Comparison of ENCODE assay signal across 16 cellular contexts in the genomic region with DNA sequence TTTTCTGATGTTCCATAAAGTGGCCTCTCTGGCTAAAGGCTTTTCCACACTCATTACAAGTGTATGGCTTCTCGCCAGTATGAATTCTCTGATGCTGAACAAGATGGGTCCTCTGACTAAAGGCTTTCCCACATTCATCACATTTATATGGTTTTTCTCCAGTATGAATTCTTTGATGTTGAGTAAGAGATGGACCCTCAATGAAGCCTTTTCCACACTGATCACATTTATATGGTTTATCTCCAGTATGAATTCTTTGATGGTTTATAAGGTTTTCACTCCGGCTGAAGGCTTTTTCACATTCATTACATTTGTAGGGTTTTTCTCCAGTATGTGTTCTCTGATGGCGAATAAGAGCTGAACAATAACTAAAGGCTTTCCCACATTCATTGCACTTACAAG. TPM values are rescaled to one million over a fixed set of nuclear protein-coding genes. Genes with fewer than 3 reads are reported as not detected.
DNase-seq lines count a peak whose midpoint lies in the region; ATAC-seq, FAIRE-seq and TF ChIP-seq lines count a peak whose summit lies in the region.
"Had no signal": no experiment of that assay in that cellular context is flagged by ENCODE, and none has a peak within 500 bp of the region (broad histone marks: within the 10 kb centered on the region; RNA-seq: fewer than 3 reads in every experiment).

No MANE protein-coding gene starts in this region.

- no peak for ATAC-seq in A549
- no peak for ATAC-seq in HCT116
- no peak for ATAC-seq in GM21515 (IDR thresholded peaks at IDR 0.05; ENCODE audit: unreplicated experiment)

- TF ChIP-seq POLR2A in A549 (IDR thresholded peaks at IDR 0.05; ENCODE audit: low read length) (no peak), HCT116 (IDR thresholded peaks at IDR 0.05; ENCODE audit: borderline replicate concordance, extremely low read depth, insufficient read depth, insufficient read length) (no peak), adrenal gland (IDR thresholded peaks at IDR 0.05) (no peak)

- H3K36me3 ChIP-seq in HCT116 (ENCODE audit: control insufficient read depth in 1 of 2, insufficient read depth in 2 of 2, low read length in 2 of 2) (peaks cover 39 to 78% of the 10 kb centered on the region in 2 experiments), adipocyte (ENCODE audit: control insufficient read depth, insufficient read depth, low read length, severe bottlenecking) (peaks cover 80% of the 10 kb centered on the region), adrenal gland (replicated peaks in 1 of 2) (peaks cover 0 to 49% of the 10 kb centered on the region in 2 donors)

- no peak overlapping the region for H2AFZ ChIP-seq in HCT116 (ENCODE audit: low read depth, low read length, poor library complexity, severe bottlenecking)

- no peaks in the 10 kb centered on the region for H3K79me2 ChIP-seq in HCT116 (ENCODE audit: insufficient read depth, low read length)

- H3K4me3 ChIP-seq in A549 (no peak overlapping the region), HCT116 (replicated peaks in 1 of 2; ENCODE audit: low read depth in 1 of 2, low read length in 2 of 2) (no peak overlapping the region), adipocyte (ENCODE audit: low read length) (peak overlapping the region; percentile 64), adrenal gland (peak overlapping the region in 1 of 4 donors; percentile 4)
- H3K4me3 ChIP-seq: cardiac muscle cell had no signal

- DNase-seq in A549 (ENCODE audit: low read depth in 1 of 2, low spot score in 1 of 2) (peak in 1 of 2 experiments; percentile 21), HCT116 (ENCODE audit: low read depth, low spot score) (no peak), adipocyte (ENCODE audit: low read depth) (peak; percentile 3), fibroblast of peridontal ligament (ENCODE audit: extremely low read depth) (peak; percentile 2), adrenal gland (no peak), activated gamma-delta T cell (lab: John Stamatoyannopoulos, UW) (no peak), DMS79 treated with DMSO at 0.1 percent for 48 hours (lab: John Stamatoyannopoulos, UW) (no peak)
- DNase-seq: activated CD4-positive, CD25-positive, alpha-beta regulatory T cell; activated naive CD4-positive, alpha-beta T cell treated with anti-CD3 and anti-CD28 coated beads, Interleukin-2, amount 10 ng/mL, durations not matched to agents 7 days and 5 days; DND-41; Karpas-422; NCI-H2029; NCI-H82; occipital lobe had no signal

- peaks cover 93% of the 10 kb centered on the region for H3K9me3 ChIP-seq in A549
- peaks cover 65 to 76% of the 10 kb centered on the region in 2 experiments for H3K9me3 ChIP-seq in HCT116 (ENCODE audit: control insufficient read depth in 1 of 2, insufficient read depth in 1 of 2, low read depth in 1 of 2, low read length in 2 of 2)
- H3K9me3 ChIP-seq in adipocyte (ENCODE audit: control insufficient read depth, low read length), result peaks cover 100% of the 10 kb centered on the region
- H3K9me3 ChIP-seq in adrenal gland (replicated peaks in 1 of 3), result peaks cover 0 to 65% (median 33%) of the 10 kb centered on the region in 3 donors

- TF ChIP-seq CTCF in A549 (IDR thresholded peaks at IDR 0.05), result no peak
- TF ChIP-seq CTCF in HCT116 (IDR thresholded peaks at IDR 0.05 in 2 of 3, conservative IDR thresholded peaks at IDR 0.05 in 1 of 3; ENCODE audit: borderline replicate concordance in 1 of 3, insufficient read depth in 1 of 3, low read depth in 2 of 3, low read length in 2 of 3), result no peak
- TF ChIP-seq CTCF in adrenal gland (IDR thresholded peaks at IDR 0.05), result no peak

- FAIRE-seq in A549 (lab: Jason Lieb, UNC), result no peak

- TF ChIP-seq RAD21 in A549 (conservative IDR thresholded peaks at IDR 0.05 in 1 of 2, IDR thresholded peaks at IDR 0.05 in 1 of 2), result no peak
- no peak for TF ChIP-seq RAD21 in HCT116 (IDR thresholded peaks at IDR 0.05; ENCODE audit: low read depth)

- RAD21 ChIA-PET in HCT116 (lab: Charles Lee; ENCODE audit: low non-redundant PET in 1 of 2, low total read pairs in 2 of 2, uncharacterized antibody in 2 of 2, unreplicated experiment in 2 of 2), result no interaction called here

- 86% methylated on average over 3 of the region's 3 CpGs for whole genome bisulfite sequencing in A549 (ENCODE audit: missing lambda C conversion rate)
- 95 to 100% (median 97%) methylated on average over 3 of the region's 3 CpGs for WGBS in adrenal gland, 4 donors

- intact Hi-C loops in HCT116 (cut with micrococcal nuclease) (no loop called here), adrenal gland (cut with DNase I) (no loop called here)

- H3K27ac ChIP-seq in A549, result no peak overlapping the region
- no peak overlapping the region for H3K27ac ChIP-seq in HCT116 (ENCODE audit: low read depth, low read length)
- H3K27ac ChIP-seq in adrenal gland, result no peak overlapping the region
- H3K27ac ChIP-seq: cardiac muscle cell had no signal

- TF ChIP-seq EP300 in A549 (IDR thresholded peaks at IDR 0.05), result no peak

- BruUV-seq in HCT116 (replicated peaks; lab: Mats Ljungman, UMichigan), result no TSS peak

- CTCF ChIA-PET in A549 (lab: Yijun Ruan, JAX) (no interaction called here), HCT116 (lab: Charles Lee) (no interaction called here)

- no peaks in the 10 kb centered on the region for H3K27me3 ChIP-seq in HCT116 (ENCODE audit: insufficient read depth, low read length)
- H3K27me3 ChIP-seq in adipocyte (replicated peaks; ENCODE audit: control insufficient read depth, insufficient read depth, low read length), result no peaks in the 10 kb centered on the region
- H3K27me3 ChIP-seq in adrenal gland, result no peaks in the 10 kb centered on the region
- H3K27me3 ChIP-seq: cardiac muscle cell had no signal

- POLR2A ChIA-PET in A549 (lab: Yijun Ruan, JAX), result interaction anchor here (0.5 kb wide), 1 partner anchor 121 kb away, joined by 3 read pairs; no protein-coding TSS in a partner anchor
- POLR2A ChIA-PET in HCT116 (lab: Charles Lee), result no interaction called here

- H3K9me2 ChIP-seq in HCT116 (ENCODE audit: insufficient read depth), result no peaks in the 10 kb centered on the region

- no peaks in the 10 kb centered on the region for H4K20me1 ChIP-seq in HCT116 (ENCODE audit: insufficient read depth)

- H3K4me2 ChIP-seq in A549 (no peak overlapping the region), HCT116 (ENCODE audit: low read length) (no peak overlapping the region)

- no peaks in the 10 kb centered on the region for H3K4me1 ChIP-seq in A549
- no peaks in the 10 kb centered on the region for H3K4me1 ChIP-seq in HCT116 (ENCODE audit: control insufficient read depth in 1 of 2, insufficient read depth in 2 of 2, low read length in 2 of 2)
- no peaks in the 10 kb centered on the region for H3K4me1 ChIP-seq in adipocyte (ENCODE audit: control insufficient read depth, insufficient read depth, low read length)
- no peaks in the 10 kb centered on the region for H3K4me1 ChIP-seq in adrenal gland (replicated peaks in 1 of 2)

- no peak overlapping the region for H3K9ac ChIP-seq in HCT116 (ENCODE audit: low read length)
- H3K9ac ChIP-seq in adipocyte (ENCODE audit: low read length), result no peak overlapping the region

TF ChIP-seq in A549, 52 proteins besides CTCF, POLR2A, EP300 and RAD21:
- no peak for TF ChIP-seq FOXS1 (CRISPR knock-in tag; IDR thresholded peaks at IDR 0.05)
- no peak for TF ChIP-seq SMC3 (IDR thresholded peaks at IDR 0.05)
- peak; percentile 55; the same call in 1 of the 2 replicates for TF ChIP-seq GATA3 (IDR thresholded peaks at IDR 0.05; ENCODE audit: borderline replicate concordance)
- no peak for TF ChIP-seq CEBPB (IDR thresholded peaks at IDR 0.05)
- peak; percentile 53; the same call in 1 of the 2 replicates for TF ChIP-seq KDM1A (IDR thresholded peaks at IDR 0.05; ENCODE audit: low read depth)

TF ChIP-seq in HCT116, 20 proteins besides CTCF, POLR2A, EP300 and RAD21:
- TF ChIP-seq, protein P1, sequence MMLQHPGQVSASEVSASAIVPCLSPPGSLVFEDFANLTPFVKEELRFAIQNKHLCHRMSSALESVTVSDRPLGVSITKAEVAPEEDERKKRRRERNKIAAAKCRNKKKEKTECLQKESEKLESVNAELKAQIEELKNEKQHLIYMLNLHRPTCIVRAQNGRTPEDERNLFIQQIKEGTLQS (IDR thresholded peaks at IDR 0.05), result no peak
- TF ChIP-seq CBX3 (IDR thresholded peaks at IDR 0.05; ENCODE audit: low read depth), result 0 out of 2 replicates have a peak, but pooled peaks have one; percentile 8
- TF ChIP-seq ZNF274 (IDR thresholded peaks at IDR 0.05; ENCODE audit: low read depth, low read length), result peak; percentile 96
- no peak for TF ChIP-seq FOSL1 (IDR thresholded peaks at IDR 0.05; ENCODE audit: low read depth)
- no peak for TF ChIP-seq POLR2AphosphoS5 (IDR thresholded peaks at IDR 0.05; ENCODE audit: low read depth, low read length)
- no peak for TF ChIP-seq TCF7L2 (IDR thresholded peaks at IDR 0.05; ENCODE audit: borderline replicate concordance, extremely low read depth, insufficient read depth, insufficient read length)
- no peak for TF ChIP-seq JUND (IDR thresholded peaks at IDR 0.05)

RNA-seq across cellular contexts. Expression of a gene that starts 20.4 kb away (rescaled TPM):
- polyA plus RNA-seq in A549 (2011; rRNA removed) (4.1 and 4.9 TPM in 2 replicates), A549 (2017; fragmentation: RNase III; extraction: RNeasy Plus Mini Kit Qiagen cat#74134 plus additional on column Dnase treatment) (2.4 to 2.5 TPM (median 2.5 TPM) in 3 replicates), adrenal gland (1 to 10 TPM; 1.3 to 6.0 (median 1.6) TPM)
- 0.62 and 0.63 TPM in 2 replicates for polyA plus RNA-seq in A549 (2012; cell fraction: cytosol; rRNA removed)
- polyA plus RNA-seq in A549 (2012; cell fraction: nucleus; rRNA removed), result 0.36 and 0.48 TPM in 2 replicates
- polyA minus RNA-seq in A549 (2011; rRNA and poly(A)+ RNA removed), result 2.7 and 3.2 TPM in 2 replicates
- total RNA-seq in HCT116 (2021; ENCODE audit: unreplicated experiment) (9.4 TPM), adrenal gland (1 to 10 TPM; 3.1 to 6.5 (median 4.9) TPM)
- polyA plus RNA-seq in HCT116 (2012), result 2.5 and 3.9 TPM in 2 replicates

Comparison
In these comparisons a context has a peak if more than half of its experiments do, and no peak if none do; other contexts are left out.
1. DNase-seq: peak in adipocyte (single experiment) and fibroblast of peridontal ligament (single experiment); none in HCT116 (single experiment), adrenal gland (0 of 7), activated gamma-delta T cell (single experiment) and DMS79 treated with DMSO at 0.1 percent for 48 hours (single experiment).